ENCODE assay signal across 1 cellular context in genomic region chr20:63792866-63793265, GRCh38.
A peak's percentile ranks its signal among the peaks of the same experiment; 100 is the strongest.
TF ChIP-seq lines count a peak whose summit lies in the region.

No MANE protein-coding gene starts in this region.

TF ChIP-seq in HepG2, 621 proteins besides CTCF, POLR2A, EP300 and RAD21:
- TF ChIP-seq, protein P1, sequence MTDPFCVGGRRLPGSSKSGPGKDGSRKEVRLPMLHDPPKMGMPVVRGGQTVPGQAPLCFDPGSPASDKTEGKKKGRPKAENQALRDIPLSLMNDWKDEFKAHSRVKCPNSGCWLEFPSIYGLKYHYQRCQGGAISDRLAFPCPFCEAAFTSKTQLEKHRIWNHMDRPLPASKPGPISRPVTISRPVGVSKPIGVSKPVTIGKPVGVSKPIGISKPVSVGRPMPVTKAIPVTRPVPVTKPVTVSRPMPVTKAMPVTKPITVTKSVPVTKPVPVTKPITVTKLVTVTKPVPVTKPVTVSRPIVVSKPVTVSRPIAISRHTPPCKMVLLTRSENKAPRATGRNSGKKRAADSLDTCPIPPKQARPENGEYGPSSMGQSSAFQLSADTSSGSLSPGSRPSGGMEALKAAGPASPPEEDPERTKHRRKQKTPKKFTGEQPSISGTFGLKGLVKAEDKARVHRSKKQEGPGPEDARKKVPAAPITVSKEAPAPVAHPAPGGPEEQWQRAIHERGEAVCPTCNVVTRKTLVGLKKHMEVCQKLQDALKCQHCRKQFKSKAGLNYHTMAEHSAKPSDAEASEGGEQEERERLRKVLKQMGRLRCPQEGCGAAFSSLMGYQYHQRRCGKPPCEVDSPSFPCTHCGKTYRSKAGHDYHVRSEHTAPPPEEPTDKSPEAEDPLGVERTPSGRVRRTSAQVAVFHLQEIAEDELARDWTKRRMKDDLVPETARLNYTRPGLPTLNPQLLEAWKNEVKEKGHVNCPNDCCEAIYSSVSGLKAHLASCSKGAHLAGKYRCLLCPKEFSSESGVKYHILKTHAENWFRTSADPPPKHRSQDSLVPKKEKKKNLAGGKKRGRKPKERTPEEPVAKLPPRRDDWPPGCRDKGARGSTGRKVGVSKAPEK (CRISPR knock-in tag; IDR thresholded peaks at IDR 0.05; ENCODE audit: borderline replicate concordance), result no peak
- TF ChIP-seq ZNF558 (CRISPR knock-in tag; IDR thresholded peaks at IDR 0.05; ENCODE audit: borderline replicate concordance) (no peak), AGO2 (optimal IDR thresholded peaks at IDR 0.05; ENCODE audit: low read depth, low read length) (peak; percentile 38), ZNF768 (CRISPR knock-in tag; IDR thresholded peaks at IDR 0.05) (peak; percentile 29; the same call in 1 of the 2 replicates)
